8 cellular contexts compared by ENCODE assay signal in genomic region chr1:167714098-167714850, GRCh38. TPM values are rescaled to one million over a fixed set of nuclear protein-coding genes. Genes with fewer than 3 reads are reported as not detected.
DNase-seq lines count a peak whose midpoint lies in the region; ATAC-seq and TF ChIP-seq lines count a peak whose summit lies in the region.

No MANE protein-coding gene starts in this region.

- in situ Hi-C loops in GM13976 (cut with MboI; ENCODE audit: low sequenced_read_pairs, unreplicated experiment) = no loop called here

- DNase-seq in GM13976 (ENCODE audit: low spot score) (peak; percentile 80), NCI-H1436 (lab: John Stamatoyannopoulos, UW) (peak; percentile 70), T follicular helper cell (ENCODE audit: low read depth) (peak; percentile 70), adrenal gland (peak; percentile 86 to 96 (median 91)), left ventricle myocardium superior (peak; percentile 94), pulmonary artery endothelial cell (ENCODE audit: low read depth, low spot score) (peak; percentile 27), uterus (peak; percentile 94)

- H3K27ac ChIP-seq in adrenal gland (peak overlapping the region; percentile 67 to 94 (median 79)), uterus (peak overlapping the region; percentile 92 to 95)

- H3K9me3 ChIP-seq in adrenal gland (replicated peaks in 1 of 3) (no peaks in the 10 kb centered on the region), uterus (no peaks in the 10 kb centered on the region)

- no peaks in the 10 kb centered on the region for H3K27me3 ChIP-seq in adrenal gland
- H3K27me3 ChIP-seq in uterus = no peaks in the 10 kb centered on the region

- 0 to 1% (median 0%) methylated on average over 21 to 65 of the region's 65 CpGs for WGBS in adrenal gland, 4 donors

- no peaks in the 10 kb centered on the region for H3K36me3 ChIP-seq in adrenal gland (replicated peaks in 1 of 2)
- H3K36me3 ChIP-seq in uterus = no peaks in the 10 kb centered on the region

- TF ChIP-seq CTCF in GM13976 (IDR thresholded peaks at IDR 0.05; ENCODE audit: borderline replicate concordance, control extremely low read depth, extremely low read depth, insufficient read depth, missing control alignments) (no peak), adrenal gland (IDR thresholded peaks at IDR 0.05) (peak in 1 of 6 experiments; percentile 14), uterus (IDR thresholded peaks at IDR 0.05) (peak in 1 of 4 experiments; percentile 17)

- ATAC-seq in HG02840 (IDR thresholded peaks at IDR 0.05; ENCODE audit: low FRiP score, unreplicated experiment) (peak; percentile 49), left ventricle myocardium superior (peak; percentile 91)

- peaks cover 0 to 6% of the 10 kb centered on the region in 2 donors for H3K4me1 ChIP-seq in adrenal gland (replicated peaks in 1 of 2)
- H3K4me1 ChIP-seq in uterus = no peaks in the 10 kb centered on the region

- TF ChIP-seq POLR2A in adrenal gland (IDR thresholded peaks at IDR 0.05) (peak; percentile 26 to 74), uterus (IDR thresholded peaks at IDR 0.05) (peak; percentile 37 to 47)

- intact Hi-C loops in adrenal gland (cut with DNase I) = no loop called here
- intact Hi-C loops in left ventricle myocardium superior (cut with micrococcal nuclease) = no loop called here
- intact Hi-C loops in uterus (cut with DNase I; ENCODE audit: low total_unique reads) = no loop called here

- H3K4me3 ChIP-seq in adrenal gland = peak overlapping the region in 3 of 4 donors; percentile 16 to 52 (median 52)
- H3K4me3 ChIP-seq in uterus = peak overlapping the region; percentile 75 to 94

RNA-seq across cellular contexts. Expression of gene MPZL1, which starts 7.5 kb away (rescaled TPM):
- total RNA-seq in adrenal gland (100 to 1,000 TPM in 1 of 8 donors, 10 to 100 TPM in 7; 32.5 to 101 (median 65.0) TPM), left ventricle myocardium superior (34.7 TPM), pulmonary artery endothelial cell (93.7 and 139 TPM in 2 replicates), uterus (100 to 1,000 TPM in 2 of 4 donors, 10 to 100 TPM in 2; 24.3 to 150 (median 82.3) TPM)
- polyA plus RNA-seq in adrenal gland = 10 to 100 TPM; 12.1 to 87.5 (median 20.6) TPM

Comparison
In these comparisons a context has a peak if more than half of its experiments do, and no peak if none do; other contexts are left out.
1. Peak in every context shown above with its lines: DNase-seq, ATAC-seq, H3K4me3 ChIP-seq and H3K27ac ChIP-seq.
2. DNase-seq: peak in every context shown above with its lines; median percentile 94 in left ventricle myocardium superior; 94 in uterus; 91 in adrenal gland; 80 in GM13976; 70 in NCI-H1436; 70 in T follicular helper cell; 27 in pulmonary artery endothelial cell.